In genomic region chr1:17239420-17239819, GRCh38 we compare ENCODE assay signal across 8 cellular contexts. TPM values are rescaled to one million over a fixed set of nuclear protein-coding genes. Genes with fewer than 3 reads are reported as not detected.
DNase-seq lines count a peak whose midpoint lies in the region; ATAC-seq and TF ChIP-seq lines count a peak whose summit lies in the region.

No MANE protein-coding gene starts in this region.

- intact Hi-C loops in activated CD4-positive, alpha-beta T cell treated with anti-CD3 and anti-CD28 coated beads, Interleukin-2, amount 10 ng/mL, durations not matched to agents 24 days and 14 days (cut with micrococcal nuclease), result no loop called here

- TF ChIP-seq CTCF in RWPE1 (conservative IDR thresholded peaks at IDR 0.05; ENCODE audit: low read depth), result no peak
- no peak for TF ChIP-seq CTCF in osteoblast (IDR thresholded peaks at IDR 0.05; ENCODE audit: extremely low read depth, low read depth, low read length)

- POLR2A ChIA-PET in RWPE1 (lab: Yijun Ruan, JAX; ENCODE audit: low non-redundant PET), result no interaction called here

- no peaks in the 10 kb centered on the region for H3K36me3 Mint-ChIP-seq in activated CD4-positive, alpha-beta T cell treated with anti-CD3 and anti-CD28 coated beads, Interleukin-2, amount 10 ng/mL, durations not matched to agents 24 days and 14 days (ENCODE audit: low read depth)

- DNase-seq in activated CD4-positive, alpha-beta T cell treated with anti-CD3 and anti-CD28 coated beads, Interleukin-2, amount 10 ng/mL, durations not matched to agents 24 days and 14 days, result peak; percentile 60
- no peak for DNase-seq in activated CD4-positive, alpha-beta T cell treated with anti-CD3 and anti-CD28 coated beads for 4 hours
- DNase-seq in KBM-7 (peak; percentile 78), RWPE1 (ENCODE audit: low spot score) (peak; percentile 41), epithelial cell of prostate (ENCODE audit: low read depth, low spot score) (peak; percentile 33), osteoblast (ENCODE audit: insufficient read length, low spot score, missing footprints) (peak; percentile 97)

- no peaks in the 10 kb centered on the region for H3K79me2 ChIP-seq in osteoblast (ENCODE audit: insufficient read depth, low read length)

- H3K4me3 Mint-ChIP-seq in activated CD4-positive, alpha-beta T cell treated with anti-CD3 and anti-CD28 coated beads, Interleukin-2, amount 10 ng/mL, durations not matched to agents 24 days and 14 days, result no peak overlapping the region

- H3K4me1 ChIP-seq in osteoblast (ENCODE audit: insufficient read depth, low read length), result no peaks in the 10 kb centered on the region

- H3K4me1 Mint-ChIP-seq in activated CD4-positive, alpha-beta T cell treated with anti-CD3 and anti-CD28 coated beads, Interleukin-2, amount 10 ng/mL, durations not matched to agents 24 days and 14 days, result no peaks in the 10 kb centered on the region

- H3K9me3 Mint-ChIP-seq in activated CD4-positive, alpha-beta T cell treated with anti-CD3 and anti-CD28 coated beads, Interleukin-2, amount 10 ng/mL, durations not matched to agents 24 days and 14 days, result no peaks in the 10 kb centered on the region

- H3K4me2 ChIP-seq in osteoblast (ENCODE audit: insufficient read depth, low read length), result no peak overlapping the region

- H2AFZ ChIP-seq in osteoblast (ENCODE audit: low read length), result no peak overlapping the region

- H3K27ac ChIP-seq in RWPE1 (peak overlapping the region; percentile 78), epithelial cell of prostate (no peak overlapping the region), osteoblast (ENCODE audit: low read depth, low read length) (no peak overlapping the region)

- H3K27me3 ChIP-seq in osteoblast (ENCODE audit: insufficient read depth, low read length), result peaks cover 5% of the 10 kb centered on the region

- CTCF ChIA-PET in RWPE1 (lab: Yijun Ruan, JAX), result interaction anchor here (2.9 kb wide), 1 partner anchor 114 kb away, joined by 17 read pairs; no protein-coding TSS in a partner anchor

- ATAC-seq in GM21717 (IDR thresholded peaks at IDR 0.05; ENCODE audit: unreplicated experiment) (no peak), HG03469 (IDR thresholded peaks at IDR 0.05; ENCODE audit: unreplicated experiment) (no peak)

- H4K20me1 ChIP-seq in osteoblast (ENCODE audit: insufficient read depth, low read length), result no peaks in the 10 kb centered on the region

- H3K36me3 ChIP-seq in osteoblast (ENCODE audit: insufficient read depth, low read length), result no peaks in the 10 kb centered on the region

- no peak overlapping the region for H3K4me3 ChIP-seq in osteoblast (ENCODE audit: insufficient read depth, low read length)

- no peak overlapping the region for H3K27ac Mint-ChIP-seq in activated CD4-positive, alpha-beta T cell treated with anti-CD3 and anti-CD28 coated beads, Interleukin-2, amount 10 ng/mL, durations not matched to agents 24 days and 14 days

- in situ Hi-C loops in KBM-7 (cut with MboI; ENCODE audit: low pct_unique_long_range_greater_than_20kb, low sequenced_read_pairs), result loop anchor here (10.0 kb wide), 1 partner anchor 125 kb away; the partner anchor contains the start of gene PADI2

- H3K27me3 Mint-ChIP-seq in activated CD4-positive, alpha-beta T cell treated with anti-CD3 and anti-CD28 coated beads, Interleukin-2, amount 10 ng/mL, durations not matched to agents 24 days and 14 days, result peaks cover 3% of the 10 kb centered on the region

- H3K9me3 ChIP-seq in osteoblast (ENCODE audit: low read depth, low read length), result no peaks in the 10 kb centered on the region

RNA-seq across cellular contexts. Expression of gene PADI3, which starts 9.5 kb away (rescaled TPM):
- not detected in 2 replicates for total RNA-seq in activated CD4-positive, alpha-beta T cell treated with anti-CD3 and anti-CD28 coated beads, Interleukin-2, amount 10 ng/mL, durations not matched to agents 24 days and 14 days
- total RNA-seq in osteoblast, result not detected in 2 replicates

RNA-seq across cellular contexts. Expression of gene PADI1, which starts 34.5 kb away (rescaled TPM):
- total RNA-seq in activated CD4-positive, alpha-beta T cell treated with anti-CD3 and anti-CD28 coated beads, Interleukin-2, amount 10 ng/mL, durations not matched to agents 24 days and 14 days, result not detected in 2 replicates
- total RNA-seq in osteoblast, result under 0.01 TPM in 2 replicates

Comparison
In these comparisons a context has a peak if more than half of its experiments do, and no peak if none do; other contexts are left out.
1. DNase-seq: peak in activated CD4-positive, alpha-beta T cell treated with anti-CD3 and anti-CD28 coated beads, Interleukin-2, amount 10 ng/mL, durations not matched to agents 24 days and 14 days (single experiment), KBM-7 (single experiment), RWPE1 (single experiment), epithelial cell of prostate (single experiment) and osteoblast (single experiment); none in activated CD4-positive, alpha-beta T cell treated with anti-CD3 and anti-CD28 coated beads for 4 hours (0 of 2).